8 cellular contexts compared by ENCODE assay signal in genomic region chr6:155314773-155315515, GRCh38. TPM values are rescaled to one million over a fixed set of nuclear protein-coding genes. Genes with fewer than 3 reads are reported as not detected.
DNase-seq lines count a peak whose midpoint lies in the region; ATAC-seq and TF ChIP-seq lines count a peak whose summit lies in the region.

No MANE protein-coding gene starts in this region.

- peaks cover 0 to 7% (median 0%) of the 10 kb centered on the region in 4 donors for H3K4me1 ChIP-seq in Peyer's patch
- peaks cover 0 to 28% (median 14%) of the 10 kb centered on the region in 9 donors for H3K4me1 ChIP-seq in heart right ventricle

- H3K36me3 ChIP-seq in Peyer's patch (no peaks in the 10 kb centered on the region), heart right ventricle (peaks cover 0 to 30% (median 0%) of the 10 kb centered on the region in 9 donors)

- H3K27me3 Mint-ChIP-seq in activated naive CD8-positive, alpha-beta T cell treated with anti-CD3 and anti-CD28 coated beads, Interleukin-2, amount 10 ng/mL, durations not matched to agents 7 days and 5 days = peaks cover 3% of the 10 kb centered on the region

- H3K4me1 Mint-ChIP-seq in activated naive CD8-positive, alpha-beta T cell treated with anti-CD3 and anti-CD28 coated beads, Interleukin-2, amount 10 ng/mL, durations not matched to agents 7 days and 5 days = peaks cover 36% of the 10 kb centered on the region

- no peaks in the 10 kb centered on the region for H3K9me3 Mint-ChIP-seq in activated naive CD8-positive, alpha-beta T cell treated with anti-CD3 and anti-CD28 coated beads, Interleukin-2, amount 10 ng/mL, durations not matched to agents 7 days and 5 days

- H3K9me3 ChIP-seq in Peyer's patch (no peaks in the 10 kb centered on the region), heart right ventricle (peaks cover 0 to 3% (median 0%) of the 10 kb centered on the region in 11 donors)

- TF ChIP-seq EP300 in Ishikawa (IDR thresholded peaks at IDR 0.05; ENCODE audit: borderline replicate concordance) = no peak

- H3K27ac Mint-ChIP-seq in activated naive CD8-positive, alpha-beta T cell treated with anti-CD3 and anti-CD28 coated beads, Interleukin-2, amount 10 ng/mL, durations not matched to agents 7 days and 5 days = peak overlapping the region; percentile 97

- H3K4me3 ChIP-seq in Peyer's patch (peak overlapping the region; percentile 60 to 90 (median 81)), heart right ventricle (peak overlapping the region; percentile 61 to 94 (median 80))

- TF ChIP-seq CTCF in Peyer's patch (IDR thresholded peaks at IDR 0.05) = peak in 1 of 6 experiments; percentile 8
- no peak for TF ChIP-seq CTCF in heart right ventricle (IDR thresholded peaks at IDR 0.05)

- peak; percentile 51 for ATAC-seq in GM21786 (IDR thresholded peaks at IDR 0.05; ENCODE audit: unreplicated experiment)
- ATAC-seq in activated naive CD8-positive, alpha-beta T cell treated with anti-CD3 and anti-CD28 coated beads, Interleukin-2, amount 10 ng/mL, durations not matched to agents 7 days and 5 days (ENCODE audit: low read depth) = peak; percentile 48
- ATAC-seq in heart right ventricle = peak; percentile 30 to 71 (median 58)
- peak; percentile 81 for ATAC-seq in sciatic nerve

- H3K27ac ChIP-seq in Peyer's patch (peak overlapping the region; percentile 83 to 90 (median 86)), heart right ventricle (peak overlapping the region; percentile 32 to 90 (median 84))

- intact Hi-C loops in heart right ventricle (cut with DNase I) (loop anchor here in 6 of 10 donors (1.0 to 10.0 kb wide), 5 partner anchors 37 to 1960 kb away; no protein-coding TSS in a partner anchor), sciatic nerve (cut with DNase I) (no loop called here)

- peaks cover 18% of the 10 kb centered on the region for H3K36me3 Mint-ChIP-seq in activated naive CD8-positive, alpha-beta T cell treated with anti-CD3 and anti-CD28 coated beads, Interleukin-2, amount 10 ng/mL, durations not matched to agents 7 days and 5 days

- H3K4me3 Mint-ChIP-seq in activated naive CD8-positive, alpha-beta T cell treated with anti-CD3 and anti-CD28 coated beads, Interleukin-2, amount 10 ng/mL, durations not matched to agents 7 days and 5 days = peak overlapping the region; percentile 99

- POLR2A ChIA-PET in activated naive CD8-positive, alpha-beta T cell treated with anti-CD3 and anti-CD28 coated beads, Interleukin-2, amount 10 ng/mL, durations not matched to agents 7 days and 5 days (lab: Charles Lee) = interaction anchor here (0.6 to 2.1 kb wide), 8 partner anchors 56 to 1706 kb away, joined by 3 to 10 read pairs (median 4); no protein-coding TSS in a partner anchor

- DNase-seq in G401 (ENCODE audit: low spot score) = peak; percentile 87
- peak in 2 of 3 donors; percentile 74 to 87 for DNase-seq in Peyer's patch
- no peak for DNase-seq in activated naive CD8-positive, alpha-beta T cell treated with anti-CD3 and anti-CD28 coated beads, Interleukin-2, amount 10 ng/mL, durations not matched to agents 7 days and 5 days
- DNase-seq in heart right ventricle = peak; percentile 25 to 34
- DNase-seq in sciatic nerve (ENCODE audit: low spot score) = peak; percentile 68
- no peak for DNase-seq in NCI-H226

- 4 to 5% methylated on average over 20 of the region's 20 CpGs for WGBS in heart right ventricle, 2 donors

- in situ Hi-C loops in G401 (cut with HindIII; ENCODE audit: low sequenced_read_pairs) = no loop called here

- H3K27me3 ChIP-seq in Peyer's patch (no peaks in the 10 kb centered on the region), heart right ventricle (no peaks in the 10 kb centered on the region)

- TF ChIP-seq RAD21 in Ishikawa (IDR thresholded peaks at IDR 0.05; ENCODE audit: low read depth) = no peak

- no peak for TF ChIP-seq POLR2A in Peyer's patch (IDR thresholded peaks at IDR 0.05)

TF ChIP-seq in Ishikawa, 13 proteins besides CTCF, POLR2A, EP300 and RAD21:
- TF ChIP-seq NFIC (IDR thresholded peaks at IDR 0.05) (no peak), REST (IDR thresholded peaks at IDR 0.05; ENCODE audit: low read depth) (no peak), CEBPB (IDR thresholded peaks at IDR 0.05) (no peak), TAF1 (IDR thresholded peaks at IDR 0.05; ENCODE audit: low read depth) (no peak), EGR1 (IDR thresholded peaks at IDR 0.05) (no peak), CREB1 (IDR thresholded peaks at IDR 0.05; ENCODE audit: low read depth) (no peak), YY1 (IDR thresholded peaks at IDR 0.05; ENCODE audit: low read depth) (no peak), MAX (IDR thresholded peaks at IDR 0.05) (peak; percentile 85), USF1 (IDR thresholded peaks at IDR 0.05) (peak; percentile 93), TCF12 (IDR thresholded peaks at IDR 0.05; ENCODE audit: low read depth) (no peak), FOXM1 (IDR thresholded peaks at IDR 0.05; ENCODE audit: borderline replicate concordance, low read depth) (0 out of 2 replicates have a peak, but pooled peaks have one; percentile 19), TEAD4 (IDR thresholded peaks at IDR 0.05) (no peak; the same call in 1 of the 2 replicates)

RNA-seq across cellular contexts. Expression of gene TFB1M, which starts 0.7 kb away (rescaled TPM):
- 13.0 and 13.3 TPM in 2 replicates for total RNA-seq in G401 (2014; rRNA removed; shearing (Covaris generic))
- total RNA-seq in Peyer's patch (10 to 100 TPM; 11.4 to 26.4 (median 13.3) TPM), heart right ventricle (10 to 100 TPM; 12.8 to 23.1 (median 17.9) TPM), sciatic nerve (34.6 TPM)
- total RNA-seq in activated naive CD8-positive, alpha-beta T cell treated with anti-CD3 and anti-CD28 coated beads, Interleukin-2, amount 10 ng/mL, durations not matched to agents 7 days and 5 days = 10 to 100 TPM; 32.4 to 36.3 TPM
- 10 to 100 TPM in 1 of 2 donors, 1 to 10 TPM in 1; 9.7 to 21.5 TPM for polyA plus RNA-seq in heart right ventricle

RNA-seq across cellular contexts. Expression of gene CLDN20, which starts 51.1 kb away (rescaled TPM):
- total RNA-seq in G401 (2014; rRNA removed; shearing (Covaris generic)) = not detected in 2 replicates
- total RNA-seq in Peyer's patch = under 1 TPM in 1 of 4 donors, not detected in 3; 0.88 TPM
- not detected for total RNA-seq in activated naive CD8-positive, alpha-beta T cell treated with anti-CD3 and anti-CD28 coated beads, Interleukin-2, amount 10 ng/mL, durations not matched to agents 7 days and 5 days
- not detected for total RNA-seq in heart right ventricle
- not detected for polyA plus RNA-seq in heart right ventricle
- total RNA-seq in sciatic nerve = 2.2 TPM

Comparison
In these comparisons a context has a peak if more than half of its experiments do, and no peak if none do; other contexts are left out.
1. DNase-seq: peak in G401 (single experiment), Peyer's patch (2 of 3), heart right ventricle (2 of 2) and sciatic nerve (single experiment); none in activated naive CD8-positive, alpha-beta T cell treated with anti-CD3 and anti-CD28 coated beads, Interleukin-2, amount 10 ng/mL, durations not matched to agents 7 days and 5 days (single experiment) and NCI-H226 (single experiment).
2. Peak in every context shown above with its lines, with median percentiles within 50 percentile points of each other: ATAC-seq.